Comparison of ENCODE assay signal across 10 cellular contexts in the genomic region with DNA sequence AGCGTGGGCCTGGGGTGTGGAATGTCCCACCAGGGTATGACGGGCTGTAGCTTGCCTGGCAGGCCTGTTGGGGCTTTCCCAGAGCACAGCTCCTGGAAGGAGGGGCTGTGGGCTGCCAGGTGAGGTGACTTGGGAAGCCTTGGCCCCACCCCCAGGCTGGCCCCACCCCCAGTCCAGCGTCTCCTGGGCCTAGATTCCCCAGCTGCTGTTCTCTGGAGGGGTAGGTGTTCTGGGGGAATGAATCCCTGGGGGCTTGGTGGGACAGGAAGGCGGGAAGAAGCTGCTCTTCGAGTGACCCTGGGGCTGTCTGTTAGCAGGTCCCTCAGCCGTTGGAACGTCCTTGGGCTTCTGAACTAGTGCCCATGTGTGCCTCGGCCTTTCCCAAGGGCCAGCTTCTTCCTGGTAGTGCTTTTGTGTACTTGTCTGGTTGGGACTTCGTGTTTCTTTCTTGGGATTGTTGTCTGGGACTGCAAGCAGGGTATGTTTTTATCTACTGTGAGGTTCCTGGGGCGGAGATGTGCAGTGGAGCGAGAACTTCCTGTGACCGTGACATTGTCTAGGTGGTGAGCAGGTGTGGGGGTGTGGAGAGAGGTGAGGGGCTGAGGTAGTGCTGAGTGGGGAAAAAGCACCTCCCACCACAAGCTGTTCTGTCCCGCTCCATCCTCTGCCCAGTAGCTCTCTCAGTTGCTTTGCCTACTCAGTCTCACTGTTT. TPM values are rescaled to one million over a fixed set of nuclear protein-coding genes. Genes with fewer than 3 reads are reported as not detected.
DNase-seq lines count a peak whose midpoint lies in the region; ATAC-seq, FAIRE-seq and TF ChIP-seq lines count a peak whose summit lies in the region.
"Had no signal": no experiment of that assay in that cellular context is flagged by ENCODE, and none has a peak within 500 bp of the region (broad histone marks: within the 10 kb centered on the region; RNA-seq: fewer than 3 reads in every experiment).

No MANE protein-coding gene starts in this region.

- peak overlapping the region; percentile 92 for H3K9ac ChIP-seq in PC-3 (ENCODE audit: low read length)
- peak overlapping the region; percentile 97 for H3K9ac ChIP-seq in parathyroid adenoma

- H3K4me3 ChIP-seq in A549 (peak overlapping the region; percentile 98; the same call in 2 of the 3 replicates), GM12865 (ENCODE audit: low read depth, low read length) (peak overlapping the region; percentile 59), PC-3 (ENCODE audit: low read length) (peak overlapping the region; percentile 70), esophagus (ENCODE audit: low read depth in 1 of 2, low read length in 2 of 2) (peak overlapping the region; percentile 64 to 86), parathyroid adenoma (ENCODE audit: low read depth, low read length) (peak overlapping the region; percentile 72)

- DNase-seq in A549 (ENCODE audit: low read depth in 1 of 2, low spot score in 1 of 2) (peak; percentile 19 to 21), GM12865 (ENCODE audit: low read depth) (peak; percentile 73), PC-3 (peak; percentile 71)

- H3K4me2 ChIP-seq in A549 (peak overlapping the region; percentile 74), PC-3 (ENCODE audit: low read length) (peak overlapping the region; percentile 91), parathyroid adenoma (ENCODE audit: low read length) (peak overlapping the region; percentile 99)

- H3F3A ChIP-seq in PC-3 (ENCODE audit: low read length, unreplicated experiment): no peaks in the 10 kb centered on the region

- no peaks in the 10 kb centered on the region for H3K9me2 ChIP-seq in PC-3 (replicated peaks; ENCODE audit: low read length)

- FAIRE-seq in A549 (lab: Jason Lieb, UNC): no peak

- H3K36me3 ChIP-seq in PC-3 (ENCODE audit: low read depth, low read length) (no peaks in the 10 kb centered on the region; the same call in 1 of the 2 replicates), esophagus (ENCODE audit: control insufficient read depth in 2 of 2, insufficient read depth in 2 of 2, low read length in 1 of 2) (no peaks in the 10 kb centered on the region), parathyroid adenoma (ENCODE audit: control insufficient read depth, insufficient read depth, low read length) (no peaks in the 10 kb centered on the region)
- H3K36me3 ChIP-seq: HAP-1 had no signal

- no TSS peak for BruUV-seq in PC-3 (replicated peaks; lab: Mats Ljungman, UMichigan)

- TF ChIP-seq CTCF in A549 (IDR thresholded peaks at IDR 0.05) (no peak), GM12865 (IDR thresholded peaks at IDR 0.05; ENCODE audit: insufficient read depth, low read depth, low read length, missing control alignments) (no peak), PC-3 (conservative IDR thresholded peaks at IDR 0.05; ENCODE audit: low read depth, low read length) (no peak), parathyroid adenoma (IDR thresholded peaks at IDR 0.05) (no peak)

- CTCF ChIA-PET in A549 (lab: Yijun Ruan, JAX) (interaction anchor here (0.6 to 3.7 kb wide), 10 partner anchors 13 to 204 kb away, joined by 3 to 25 read pairs (median 5); partner anchors contain the start of gene VARS2), PC-3 (lab: Charles Lee) (interaction anchor here (0.6 to 2.0 kb wide), 5 partner anchors 31 to 108 kb away, joined by 3 to 5 read pairs (median 3); partner anchors contain the start of gene VARS2)

- H3K9me3 ChIP-seq in A549 (no peaks in the 10 kb centered on the region), PC-3 (ENCODE audit: low read length) (no peaks in the 10 kb centered on the region), esophagus (ENCODE audit: control insufficient read depth in 2 of 2, insufficient read depth in 1 of 2, low read depth in 1 of 2, low read length in 1 of 2) (no peaks in the 10 kb centered on the region), parathyroid adenoma (ENCODE audit: control insufficient read depth, low read length) (no peaks in the 10 kb centered on the region)
- H3K9me3 ChIP-seq: HAP-1 had no signal

- H3K27me3 ChIP-seq in PC-3 (ENCODE audit: low read length) (no peaks in the 10 kb centered on the region), esophagus (ENCODE audit: control insufficient read depth in 1 of 2, insufficient read depth in 2 of 2, low read length in 2 of 2) (no peaks in the 10 kb centered on the region), parathyroid adenoma (ENCODE audit: control insufficient read depth, insufficient read depth, low read length) (no peaks in the 10 kb centered on the region)

- H3K4me1 ChIP-seq in A549 (peaks cover 35% of the 10 kb centered on the region), PC-3 (ENCODE audit: insufficient read depth, low read length) (peaks cover 51% of the 10 kb centered on the region), esophagus (ENCODE audit: control insufficient read depth in 2 of 2, insufficient read depth in 2 of 2, low read length in 1 of 2) (peaks cover 2 to 14% of the 10 kb centered on the region in 2 donors), parathyroid adenoma (peaks cover 56% of the 10 kb centered on the region)

- H3K79me2 ChIP-seq in PC-3 (ENCODE audit: low read length): peaks cover 47% of the 10 kb centered on the region
- H3K79me2 ChIP-seq in parathyroid adenoma: peaks cover 16% of the 10 kb centered on the region

- H2AFZ ChIP-seq in PC-3 (ENCODE audit: low read length) (no peak overlapping the region), parathyroid adenoma (peak overlapping the region; percentile 89)

- TF ChIP-seq RAD21 in A549 (conservative IDR thresholded peaks at IDR 0.05 in 1 of 2, IDR thresholded peaks at IDR 0.05 in 1 of 2): no peak

- intact Hi-C loops in PC-3 (cut with micrococcal nuclease): no loop called here

- no peak for ATAC-seq in A549
- ATAC-seq in PC-3: no peak
- ATAC-seq in GM18858 (IDR thresholded peaks at IDR 0.05; ENCODE audit: unreplicated experiment): no peak
- no peak for ATAC-seq in HG02610 (IDR thresholded peaks at IDR 0.05; ENCODE audit: unreplicated experiment)
- no peak for ATAC-seq in GM21423 (IDR thresholded peaks at IDR 0.05; ENCODE audit: unreplicated experiment)

- WGBS in A549 (ENCODE audit: missing lambda C conversion rate): 66% methylated on average over 8 of the region's 13 CpGs
- 33 to 44% methylated on average over 12 to 13 of the region's 13 CpGs for WGBS in esophagus, 2 donors

- peak overlapping the region; percentile 99 for H3K27ac ChIP-seq in A549
- H3K27ac ChIP-seq in PC-3 (ENCODE audit: low read length): peak overlapping the region; percentile 93
- peak overlapping the region; percentile 96 to 99 for H3K27ac ChIP-seq in esophagus (ENCODE audit: low read depth in 2 of 2, low read length in 1 of 2)
- peak overlapping the region; percentile 100 for H3K27ac ChIP-seq in parathyroid adenoma

- TF ChIP-seq POLR2A in A549 (IDR thresholded peaks at IDR 0.05; ENCODE audit: low read length): no peak

- POLR2A ChIA-PET in A549 (lab: Yijun Ruan, JAX) (interaction anchor here (0.6 kb wide), 1 partner anchor 156 kb away, joined by 4 read pairs; no protein-coding TSS in a partner anchor), PC-3 (lab: Charles Lee; ENCODE audit: unreplicated experiment) (interaction anchor here (0.6 to 1.0 kb wide), 4 partner anchors 25 to 237 kb away, joined by 3 to 7 read pairs (median 4); partner anchors contain the start of gene GTF2H4)

- peaks cover 8% of the 10 kb centered on the region for H4K20me1 ChIP-seq in PC-3 (ENCODE audit: low read length)

- TF ChIP-seq EP300 in A549 (IDR thresholded peaks at IDR 0.05): no peak

TF ChIP-seq in A549, 52 proteins besides CTCF, POLR2A, EP300 and RAD21 (continues in another document):
- TF ChIP-seq RFX5 (IDR thresholded peaks at IDR 0.05) (no peak), FOSB (CRISPR knock-in tag; IDR thresholded peaks at IDR 0.05) (no peak)

RNA-seq across cellular contexts. Expression of gene DDR1, which starts 1.4 kb away (rescaled TPM):
- polyA plus RNA-seq in A549 (2011; rRNA removed) (19.8 and 25.8 TPM in 2 replicates), A549 (2017; fragmentation: RNase III; extraction: RNeasy Plus Mini Kit Qiagen cat#74134 plus additional on column Dnase treatment) (31.9 to 44.2 TPM (median 43.5 TPM) in 3 replicates), esophagus (100 to 1,000 TPM; 102 to 136 TPM)
- polyA plus RNA-seq in A549 (2012; cell fraction: cytosol; rRNA removed): 16.8 and 23.0 TPM in 2 replicates
- polyA plus RNA-seq in A549 (2012; cell fraction: nucleus; rRNA removed): 39.3 and 40.0 TPM in 2 replicates
- polyA minus RNA-seq in A549 (2011; rRNA and poly(A)+ RNA removed): 48.5 and 53.6 TPM in 2 replicates
- total RNA-seq in PC-3 (2014; rRNA removed): 108 and 144 TPM in 2 replicates

RNA-seq across cellular contexts. Expression of gene GTF2H4, which starts 25.1 kb away (rescaled TPM):
- polyA plus RNA-seq in A549 (2011; rRNA removed) (19.7 and 24.8 TPM in 2 replicates), A549 (2017; fragmentation: RNase III; extraction: RNeasy Plus Mini Kit Qiagen cat#74134 plus additional on column Dnase treatment) (24.1 to 28.6 TPM (median 24.9 TPM) in 3 replicates), esophagus (10 to 100 TPM; 20.6 to 32.0 TPM)
- 18.4 and 23.2 TPM in 2 replicates for polyA plus RNA-seq in A549 (2012; cell fraction: cytosol; rRNA removed)
- 40.1 and 43.4 TPM in 2 replicates for polyA plus RNA-seq in A549 (2012; cell fraction: nucleus; rRNA removed)
- 12.5 and 15.0 TPM in 2 replicates for polyA minus RNA-seq in A549 (2011; rRNA and poly(A)+ RNA removed)
- 21.7 and 28.7 TPM in 2 replicates for total RNA-seq in PC-3 (2014; rRNA removed)

RNA-seq across cellular contexts. Expression of gene VARS2, which starts 31.1 kb away (rescaled TPM):
- polyA plus RNA-seq in A549 (2011; rRNA removed) (15.5 and 16.1 TPM in 2 replicates), A549 (2017; fragmentation: RNase III; extraction: RNeasy Plus Mini Kit Qiagen cat#74134 plus additional on column Dnase treatment) (12.4 to 15.2 TPM (median 15.0 TPM) in 3 replicates), esophagus (10 to 100 TPM; 30.0 to 81.5 TPM)
- 9.3 and 10.9 TPM in 2 replicates for polyA plus RNA-seq in A549 (2012; cell fraction: cytosol; rRNA removed)
- polyA plus RNA-seq in A549 (2012; cell fraction: nucleus; rRNA removed): 45.6 and 48.3 TPM in 2 replicates
- polyA minus RNA-seq in A549 (2011; rRNA and poly(A)+ RNA removed): 25.9 and 30.4 TPM in 2 replicates
- 66.5 and 87.8 TPM in 2 replicates for total RNA-seq in PC-3 (2014; rRNA removed)

RNA-seq across cellular contexts. Expression of gene SFTA2, which starts 49.0 kb away (rescaled TPM):
- polyA plus RNA-seq in A549 (2011; rRNA removed) (not detected in 2 replicates), A549 (2017; fragmentation: RNase III; extraction: RNeasy Plus Mini Kit Qiagen cat#74134 plus additional on column Dnase treatment) (not detected in 3 replicates), esophagus (100 to 1,000 TPM; 130 to 421 TPM)
- not detected in 2 replicates for polyA plus RNA-seq in A549 (2012; cell fraction: cytosol; rRNA removed)
- polyA plus RNA-seq in A549 (2012; cell fraction: nucleus; rRNA removed): not detected in 2 replicates
- not detected in 2 replicates for polyA minus RNA-seq in A549 (2011; rRNA and poly(A)+ RNA removed)
- total RNA-seq in PC-3 (2014; rRNA removed): not detected in 2 replicates
- total RNA-seq: dermis microvascular lymphatic vessel endothelial cell had no signal

RNA-seq across cellular contexts. Expression of gene MUCL3, which starts 57.9 kb away (rescaled TPM):
- polyA plus RNA-seq in A549 (2011; rRNA removed) (0.01 and 0.07 TPM in 2 replicates), A549 (2017; fragmentation: RNase III; extraction: RNeasy Plus Mini Kit Qiagen cat#74134 plus additional on column Dnase treatment) (0.03 to 0.08 TPM (median 0.04 TPM) in 3 replicates), esophagus (10 to 100 TPM in 1 of 2 donors, 1 to 10 TPM in 1; 5.2 to 17.8 TPM)
- 0.03 and 0.04 TPM in 2 replicates for polyA plus RNA-seq in A549 (2012; cell fraction: cytosol; rRNA removed)
- polyA plus RNA-seq in A549 (2012; cell fraction: nucleus; rRNA removed): not detected in 2 replicates
- not detected in 2 replicates for polyA minus RNA-seq in A549 (2011; rRNA and poly(A)+ RNA removed)
- total RNA-seq in PC-3 (2014; rRNA removed): 0.04 TPM in 1 of 2 replicates, not detected in the other
- total RNA-seq: dermis microvascular lymphatic vessel endothelial cell had no signal

Comparison
In these comparisons a context has a peak if more than half of its experiments do, and no peak if none do; other contexts are left out.
1. DNase-seq: peak in every context shown above with its lines; median percentile 73 in GM12865; 71 in PC-3; 20 in A549.